ENCODE assay signal across 8 cellular contexts in the genomic region with DNA sequence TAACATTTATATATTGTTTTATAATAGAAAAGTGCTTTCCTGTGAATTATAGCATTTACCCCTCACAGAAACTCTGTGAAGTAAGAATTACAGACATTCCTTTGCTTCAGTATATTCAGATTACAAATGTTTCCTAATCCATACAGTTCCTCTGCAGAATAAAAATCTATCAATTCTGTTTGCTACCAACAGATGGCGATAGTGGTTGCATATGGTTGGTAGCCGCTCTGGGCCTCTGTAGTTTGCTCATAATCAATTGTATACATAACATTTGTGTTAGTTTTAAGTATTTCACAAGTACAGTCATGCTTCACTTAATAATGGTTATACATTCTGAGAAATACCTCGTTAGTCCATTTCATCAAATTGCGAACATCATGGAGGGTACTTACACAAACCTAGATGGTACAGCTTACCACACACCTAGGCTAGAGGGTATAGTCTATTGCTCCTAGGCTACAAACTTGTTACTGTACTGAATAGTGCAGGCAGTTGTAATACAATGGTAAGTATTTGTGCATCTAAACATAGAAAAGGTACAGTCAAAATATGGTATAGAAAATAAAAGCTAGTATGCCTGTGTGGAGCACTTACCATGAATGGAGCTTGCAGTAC.
DNase-seq lines count a peak whose midpoint lies in the region; ATAC-seq, FAIRE-seq and TF ChIP-seq lines count a peak whose summit lies in the region.

No MANE protein-coding gene starts in this region.

- FAIRE-seq in G401.6 (lab: Jason Lieb, UNC), result peak; percentile 91

- H3K9me3 ChIP-seq in mucosa of descending colon, result no peaks in the 10 kb centered on the region

- ATAC-seq in GM19452 (IDR thresholded peaks at IDR 0.05; ENCODE audit: unreplicated experiment), result peak; percentile 46
- peak; percentile 32 for ATAC-seq in HG03565 (IDR thresholded peaks at IDR 0.05; ENCODE audit: unreplicated experiment)
- ATAC-seq in mucosa of descending colon, result peak; percentile 68
- ATAC-seq in GM18858 (IDR thresholded peaks at IDR 0.05; ENCODE audit: unreplicated experiment), result no peak

- no peaks in the 10 kb centered on the region for H3K4me1 ChIP-seq in mucosa of descending colon (ENCODE audit: low read depth)

- DNase-seq in SW480 (ENCODE audit: low spot score) (peak; percentile 37), mucosa of descending colon (peak in 1 of 3 donors; percentile 16), middle frontal gyrus (ENCODE audit: extremely low spot score, low spot score) (no peak)
- no peak for DNase-seq in central memory CD4-positive, alpha-beta T cell

- intact Hi-C loops in mucosa of descending colon (cut with DNase I, micrococcal nuclease), result no loop called here

- no peak overlapping the region for H3K4me3 ChIP-seq in mucosa of descending colon

- no peaks in the 10 kb centered on the region for H3K36me3 ChIP-seq in mucosa of descending colon (ENCODE audit: low read depth)

- peak; percentile 33 for TF ChIP-seq CTCF in mucosa of descending colon (IDR thresholded peaks at IDR 0.05)
